Comparison of ENCODE assay signal across 8 cellular contexts in genomic region chr3:159266779-159267178, GRCh38.
A peak's percentile ranks its signal among the peaks of the same experiment; 100 is the strongest.
DNase-seq lines count a peak whose midpoint lies in the region; ATAC-seq and TF ChIP-seq lines count a peak whose summit lies in the region.

No MANE protein-coding gene starts in this region.

- ATAC-seq in left lobe of liver (peak; percentile 67), HG02623 (IDR thresholded peaks at IDR 0.05; ENCODE audit: unreplicated experiment) (no peak), HG03095 (IDR thresholded peaks at IDR 0.05; ENCODE audit: unreplicated experiment) (no peak)

- peak; percentile 63 for DNase-seq in ELF-1 (ENCODE audit: low read depth, low spot score)
- peak; percentile 23 for DNase-seq in Kasumi-1 (lab: John Stamatoyannopoulos, UW)
- peak; percentile 44 for DNase-seq in SW480 (ENCODE audit: low spot score)
- DNase-seq in left lobe of liver (ENCODE audit: low spot score) = no peak
- DNase-seq in GM19240 (ENCODE audit: insufficient read length, low spot score) = no peak

- H3K27ac ChIP-seq in 22Rv1 = no peak overlapping the region

- TF ChIP-seq CTCF in 22Rv1 (IDR thresholded peaks at IDR 0.05) = peak; percentile 77

Comparison
In these comparisons a context has a peak if more than half of its experiments do, and no peak if none do; other contexts are left out.
1. DNase-seq: peak in ELF-1 (single experiment), Kasumi-1 (2 of 2) and SW480 (single experiment); none in left lobe of liver (single experiment) and GM19240 (single experiment).